ENCODE assay signal across 1 cellular context in genomic region chr11:86844762-86845508, GRCh38. TPM values are rescaled to one million over a fixed set of nuclear protein-coding genes. Genes with fewer than 3 reads are reported as not detected.
"Had no signal": no experiment of that assay in that cellular context is flagged by ENCODE, and none has a peak within 500 bp of the region (broad histone marks: within the 10 kb centered on the region; RNA-seq: fewer than 3 reads in every experiment).

No MANE protein-coding gene starts in this region.

RNA-seq across cellular contexts. Expression of gene PRSS23, which starts 44.6 kb away (rescaled TPM):
- total RNA-seq: OCI-LY7 had no signal
